ENCODE assay signal across 1 cellular context in the genomic region with DNA sequence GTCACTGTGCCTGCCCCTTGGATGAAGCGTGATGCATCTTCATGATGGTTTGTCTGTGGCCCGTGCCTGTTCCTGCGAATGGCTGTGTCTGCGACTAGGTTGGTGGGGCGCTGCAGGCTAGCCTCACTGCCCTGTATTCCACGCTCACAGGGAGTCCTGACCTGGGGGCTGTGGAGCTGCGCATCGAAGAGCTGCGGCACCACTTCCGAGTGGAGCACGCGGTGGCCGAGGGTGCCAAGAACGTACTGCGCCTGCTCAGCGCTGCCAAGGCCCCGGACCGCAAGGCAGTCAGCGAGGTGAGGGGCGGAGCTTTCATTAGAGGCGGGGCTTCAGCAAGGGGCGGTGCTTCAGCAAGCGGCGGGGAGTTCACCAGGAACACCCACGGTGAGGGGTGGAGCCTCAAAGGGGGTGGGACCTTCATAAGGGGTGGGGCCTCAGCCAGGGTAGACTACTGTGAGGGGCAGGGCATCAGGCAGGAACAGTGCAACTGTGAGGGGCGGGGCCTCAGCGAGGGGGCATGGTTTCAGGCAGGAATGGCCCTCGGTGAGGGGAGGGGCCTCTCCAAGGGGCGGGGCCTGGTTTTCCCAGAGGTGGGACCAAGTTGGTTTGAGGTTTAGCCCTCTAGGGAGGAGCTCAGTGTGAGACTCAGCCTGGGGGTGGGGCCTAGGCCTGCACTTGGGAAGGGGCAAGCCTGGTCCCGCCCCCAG.
TF ChIP-seq lines count a peak whose summit lies in the region.

No MANE protein-coding gene starts in this region.

TF ChIP-seq in HepG2, 621 proteins besides CTCF, POLR2A, EP300 and RAD21:
- no peak for TF ChIP-seq ZNF263 (CRISPR knock-in tag; IDR thresholded peaks at IDR 0.05)
- no peak for TF ChIP-seq SP1 (IDR thresholded peaks at IDR 0.05)
- TF ChIP-seq SP1 (CRISPR knock-in tag; IDR thresholded peaks at IDR 0.05), result peak; percentile 20; the same call in 1 of the 2 replicates
